18 cellular contexts compared by ENCODE assay signal in genomic region chr2:31383471-31384153, GRCh38. TPM values are rescaled to one million over a fixed set of nuclear protein-coding genes. Genes with fewer than 3 reads are reported as not detected.
DNase-seq lines count a peak whose midpoint lies in the region; ATAC-seq, FAIRE-seq and TF ChIP-seq lines count a peak whose summit lies in the region.
"Had no signal": no experiment of that assay in that cellular context is flagged by ENCODE, and none has a peak within 500 bp of the region (broad histone marks: within the 10 kb centered on the region; RNA-seq: fewer than 3 reads in every experiment).

No MANE protein-coding gene starts in this region.

- TF ChIP-seq CTCF in astrocyte (IDR thresholded peaks at IDR 0.05; ENCODE audit: insufficient read depth, low read depth, low read length) (no peak), fibroblast of the aortic adventitia (IDR thresholded peaks at IDR 0.05; ENCODE audit: insufficient read depth, low read length) (no peak), esophagus squamous epithelium (IDR thresholded peaks at IDR 0.05) (no peak)

- H3K27me3 Mint-ChIP-seq in activated CD8-positive, alpha-beta memory T cell treated with anti-CD3 and anti-CD28 coated beads, Interleukin-2, amount 10 ng/mL, durations not matched to agents 7 days and 5 days, result peaks cover 3% of the 10 kb centered on the region
- H3K27me3 Mint-ChIP-seq in astrocyte (ENCODE audit: low read depth, unreplicated experiment), result no peaks in the 10 kb centered on the region
- H3K27me3 Mint-ChIP-seq: activated CD8-positive, alpha-beta T cell treated with anti-CD3 and anti-CD28 coated beads for 36 hours had no signal

- H3K36me3 Mint-ChIP-seq in activated CD8-positive, alpha-beta memory T cell treated with anti-CD3 and anti-CD28 coated beads, Interleukin-2, amount 10 ng/mL, durations not matched to agents 7 days and 5 days, result peaks cover 2% of the 10 kb centered on the region
- H3K36me3 Mint-ChIP-seq in astrocyte (ENCODE audit: low read depth, unreplicated experiment), result peaks cover 3% of the 10 kb centered on the region

- no peaks in the 10 kb centered on the region for H4K20me1 ChIP-seq in astrocyte (ENCODE audit: insufficient read depth, low read length)

- H3K27me3 ChIP-seq in astrocyte (ENCODE audit: insufficient read depth, low read length) (no peaks in the 10 kb centered on the region), esophagus squamous epithelium (no peaks in the 10 kb centered on the region)

- H3K4me3 ChIP-seq in astrocyte (ENCODE audit: insufficient read depth, low read depth, low read length) (no peak overlapping the region), fibroblast of the aortic adventitia (ENCODE audit: low read depth, low read length) (no peak overlapping the region), esophagus squamous epithelium (no peak overlapping the region)

- H3K9ac ChIP-seq in astrocyte (ENCODE audit: low read length), result peak overlapping the region; percentile 86

- TF ChIP-seq POLR2A in esophagus squamous epithelium (IDR thresholded peaks at IDR 0.05), result no peak

- H3K9me3 Mint-ChIP-seq in activated CD8-positive, alpha-beta memory T cell treated with anti-CD3 and anti-CD28 coated beads, Interleukin-2, amount 10 ng/mL, durations not matched to agents 7 days and 5 days (ENCODE audit: low read depth), result no peaks in the 10 kb centered on the region
- peaks cover 4% of the 10 kb centered on the region for H3K9me3 Mint-ChIP-seq in astrocyte (ENCODE audit: unreplicated experiment)
- H3K9me3 Mint-ChIP-seq: activated CD8-positive, alpha-beta T cell treated with anti-CD3 and anti-CD28 coated beads for 36 hours; mesothelial cell of epicardium had no signal

- no peak for ATAC-seq in activated CD8-positive, alpha-beta memory T cell treated with anti-CD3 and anti-CD28 coated beads, Interleukin-2, amount 10 ng/mL, durations not matched to agents 7 days and 5 days

- intact Hi-C loops in esophagus squamous epithelium (cut with DNase I), result no loop called here

- H3K36me3 ChIP-seq in astrocyte (ENCODE audit: insufficient read depth, low read length) (no peaks in the 10 kb centered on the region), esophagus squamous epithelium (no peaks in the 10 kb centered on the region)

- H3K4me3 Mint-ChIP-seq in activated CD8-positive, alpha-beta memory T cell treated with anti-CD3 and anti-CD28 coated beads, Interleukin-2, amount 10 ng/mL, durations not matched to agents 7 days and 5 days, result no peak overlapping the region
- H3K4me3 Mint-ChIP-seq in astrocyte (ENCODE audit: unreplicated experiment), result peak overlapping the region; percentile 57
- H3K4me3 Mint-ChIP-seq: activated CD8-positive, alpha-beta T cell treated with anti-CD3 and anti-CD28 coated beads for 36 hours; mesothelial cell of epicardium had no signal

- no peak overlapping the region for H2AFZ ChIP-seq in astrocyte (ENCODE audit: low read depth, low read length)

- CTCF ChIA-PET in activated CD8-positive, alpha-beta memory T cell treated with anti-CD3 and anti-CD28 coated beads, Interleukin-2, amount 10 ng/mL, durations not matched to agents 7 days and 5 days (lab: Charles Lee), result interaction anchor here (1.1 kb wide), 1 partner anchor 28 kb away, joined by 3 read pairs; no protein-coding TSS in a partner anchor

- peak overlapping the region; percentile 98 for H3K27ac ChIP-seq in astrocyte (ENCODE audit: low read depth, low read length)
- peak overlapping the region in 1 of 4 donors; percentile 74 for H3K27ac ChIP-seq in esophagus squamous epithelium

- H3K4me1 Mint-ChIP-seq in activated CD8-positive, alpha-beta memory T cell treated with anti-CD3 and anti-CD28 coated beads, Interleukin-2, amount 10 ng/mL, durations not matched to agents 7 days and 5 days, result peaks cover 39% of the 10 kb centered on the region
- peaks cover 38% of the 10 kb centered on the region for H3K4me1 Mint-ChIP-seq in astrocyte (ENCODE audit: low read depth, unreplicated experiment)

- H3K9me3 ChIP-seq in astrocyte (ENCODE audit: insufficient read depth, low read depth, low read length) (no peaks in the 10 kb centered on the region), esophagus squamous epithelium (no peaks in the 10 kb centered on the region)
- H3K9me3 ChIP-seq: Caco-2 had no signal

- no peaks in the 10 kb centered on the region for H3K79me2 ChIP-seq in astrocyte (ENCODE audit: insufficient read depth, low read length)

- peak; percentile 58 for FAIRE-seq in astrocyte (lab: Jason Lieb, UNC)

- no peak for DNase-seq in activated CD8-positive, alpha-beta memory T cell treated with anti-CD3 and anti-CD28 coated beads, Interleukin-2, amount 10 ng/mL, durations not matched to agents 7 days and 5 days
- no peak for DNase-seq in activated CD8-positive, alpha-beta memory T cell treated with anti-CD3 and anti-CD28 coated beads for 24 hours
- DNase-seq in astrocyte (ENCODE audit: low read depth) (peak; percentile 62), fibroblast of the aortic adventitia (ENCODE audit: low read depth) (peak; percentile 28), GM19238 (ENCODE audit: insufficient read length, low spot score) (no peak), esophagus squamous epithelium (lab: John Stamatoyannopoulos, UW) (no peak)
- DNase-seq in activated effector memory CD4-positive, alpha-beta T cell treated with anti-CD3 and anti-CD28 coated beads, Interleukin-2, amount 50 U/mL, for 16 hours, result no peak
- DNase-seq in activated CD8-positive, alpha-beta memory T cell treated with anti-CD3 and anti-CD28 coated beads, Interleukin-2, amount 50 U/mL, for 48 hours, result no peak
- DNase-seq: activated gamma-delta T cell treated with Interleukin-2 at 50 U/mL for 16 hours, Caco-2, caudate nucleus, erythroblast, GOT3, NCI-H1417 treated with DMSO at 0.1 percent for 48 hours, NCI-H510A treated with DMSO at 0.1 percent for 48 hours, nucleus accumbens had no signal

- peak overlapping the region; percentile 32 for H3K27ac Mint-ChIP-seq in activated CD8-positive, alpha-beta memory T cell treated with anti-CD3 and anti-CD28 coated beads, Interleukin-2, amount 10 ng/mL, durations not matched to agents 7 days and 5 days
- H3K27ac Mint-ChIP-seq in astrocyte (ENCODE audit: unreplicated experiment), result peak overlapping the region; percentile 99
- H3K27ac Mint-ChIP-seq: activated CD8-positive, alpha-beta T cell treated with anti-CD3 and anti-CD28 coated beads for 36 hours; mesothelial cell of epicardium had no signal

- H3K4me2 ChIP-seq in astrocyte (ENCODE audit: low read length), result peak overlapping the region; percentile 78

- H3K4me1 ChIP-seq in astrocyte (ENCODE audit: insufficient read depth, low read length) (peaks cover 32% of the 10 kb centered on the region), esophagus squamous epithelium (peaks cover 0 to 23% (median 0%) of the 10 kb centered on the region in 3 donors)
- H3K4me1 ChIP-seq: Caco-2 had no signal

- WGBS in esophagus squamous epithelium, 2 donors, result 81 to 92% methylated on average over 4 to 5 of the region's 6 CpGs

RNA-seq across cellular contexts. Expression of gene XDH, which starts 30.9 kb away (rescaled TPM):
- total RNA-seq in activated CD8-positive, alpha-beta memory T cell treated with anti-CD3 and anti-CD28 coated beads, Interleukin-2, amount 10 ng/mL, durations not matched to agents 7 days and 5 days, result under 1 TPM in 1 of 2 experiments, not detected in 1; 0.41 TPM
- total RNA-seq in astrocyte (1.9 and 2.2 TPM in 2 replicates), fibroblast of the aortic adventitia (ENCODE audit: low replicate concordance) (3.1 TPM in 1 of 2 replicates, not detected in the other), esophagus squamous epithelium (10 to 100 TPM in 3 of 4 donors, 1 to 10 TPM in 1; 2.3 to 54.0 (median 39.0) TPM)

Comparison
In these comparisons a context has a peak if more than half of its experiments do, and no peak if none do; other contexts are left out.
1. DNase-seq: peak in astrocyte (single experiment) and fibroblast of the aortic adventitia (single experiment); none in activated CD8-positive, alpha-beta memory T cell treated with anti-CD3 and anti-CD28 coated beads, Interleukin-2, amount 10 ng/mL, durations not matched to agents 7 days and 5 days (single experiment), activated CD8-positive, alpha-beta memory T cell treated with anti-CD3 and anti-CD28 coated beads for 24 hours (single experiment), activated effector memory CD4-positive, alpha-beta T cell treated with anti-CD3 and anti-CD28 coated beads, Interleukin-2, amount 50 U/mL, for 16 hours (single experiment), activated CD8-positive, alpha-beta memory T cell treated with anti-CD3 and anti-CD28 coated beads, Interleukin-2, amount 50 U/mL, for 48 hours (single experiment), GM19238 (single experiment) and esophagus squamous epithelium (single experiment).